Comparison of ENCODE assay signal across 9 cellular contexts in the genomic region with DNA sequence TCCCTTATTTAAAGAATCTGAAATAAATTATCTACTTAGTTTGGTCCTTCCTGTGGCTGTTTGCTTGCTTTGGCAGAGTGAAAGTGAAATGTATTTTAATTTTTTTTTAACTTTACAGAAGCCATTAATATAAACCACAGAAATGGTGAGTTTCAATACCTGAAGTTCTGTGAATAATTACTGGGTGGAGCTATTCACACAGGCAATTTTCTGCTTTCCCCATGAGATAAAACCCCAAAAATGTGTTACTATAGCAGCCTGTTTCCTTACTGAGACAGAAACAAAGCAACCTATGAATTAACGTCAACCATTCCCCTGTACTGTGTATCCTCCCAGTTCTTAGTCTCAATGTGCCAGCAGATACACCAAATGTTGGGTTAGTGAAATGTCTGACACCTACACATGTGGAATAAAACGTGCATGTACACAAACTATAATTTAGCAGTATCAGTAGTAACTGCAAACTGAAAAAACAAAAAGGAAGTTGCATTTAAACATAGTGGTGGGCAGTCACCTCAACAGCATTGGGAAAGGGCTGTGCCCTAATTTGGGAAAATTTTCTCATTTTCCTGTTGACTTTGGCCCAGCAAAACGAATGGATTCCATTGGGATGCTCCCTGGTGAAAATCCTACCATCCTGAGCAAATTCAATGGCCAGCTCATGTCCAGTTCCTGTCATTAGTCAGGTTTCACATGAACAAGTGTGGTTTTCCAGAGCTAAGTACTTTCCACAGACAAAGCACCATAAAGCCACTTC.
DNase-seq lines count a peak whose midpoint lies in the region; ATAC-seq and TF ChIP-seq lines count a peak whose summit lies in the region.
"Had no signal": no experiment of that assay in that cellular context is flagged by ENCODE, and none has a peak within 500 bp of the region (broad histone marks: within the 10 kb centered on the region; RNA-seq: fewer than 3 reads in every experiment).

No MANE protein-coding gene starts in this region.

- H3K4me1 ChIP-seq in SK-N-SH (ENCODE audit: control insufficient read depth in 1 of 2, insufficient read depth in 2 of 2, low read depth in 1 of 2, low read length in 1 of 2), result peaks cover 14 to 47% of the 10 kb centered on the region in 2 experiments; a peak in 3 of 4 replicates
- peaks cover 8 to 20% of the 10 kb centered on the region in 2 donors for H3K4me1 ChIP-seq in gastrocnemius medialis

- H3K9me2 ChIP-seq in SK-N-SH, result no peaks in the 10 kb centered on the region

- no peak for DNase-seq in SK-N-SH
- DNase-seq in gastrocnemius medialis, result no peak
- DNase-seq in central memory CD4-positive, alpha-beta T cell, result no peak
- DNase-seq in HEK293T (ENCODE audit: extremely low spot score), result no peak
- no peak for DNase-seq in globus pallidus (ENCODE audit: low spot score)
- no peak for DNase-seq in C1 segment of cervical spinal cord (lab: John Stamatoyannopoulos, UW)

- H3K27ac ChIP-seq in SK-N-SH (ENCODE audit: low read depth in 2 of 2, low read length in 1 of 2), result peak overlapping the region in 1 of 2 experiments; percentile 80; a peak in 3 of 4 replicates
- H3K27ac ChIP-seq in gastrocnemius medialis, result peak overlapping the region; percentile 14 to 59 (median 38)

- TF ChIP-seq CTCF in SK-N-SH (IDR thresholded peaks at IDR 0.05), result no peak
- no peak for TF ChIP-seq CTCF in gastrocnemius medialis (IDR thresholded peaks at IDR 0.05 in 4 of 5, conservative IDR thresholded peaks at IDR 0.05 in 1 of 5)

- H3K79me2 ChIP-seq in SK-N-SH (ENCODE audit: insufficient read depth), result no peaks in the 10 kb centered on the region

- no peak for TF ChIP-seq POLR2A in gastrocnemius medialis (IDR thresholded peaks at IDR 0.05)

- no peaks in the 10 kb centered on the region for H3F3A ChIP-seq in SK-N-SH (replicated peaks; ENCODE audit: insufficient read depth)

- no peaks in the 10 kb centered on the region for H3K27me3 ChIP-seq in SK-N-SH (ENCODE audit: insufficient read depth)
- no peaks in the 10 kb centered on the region for H3K27me3 ChIP-seq in gastrocnemius medialis

- no peak overlapping the region for H3K9ac ChIP-seq in SK-N-SH

- peak; percentile 81 for ATAC-seq in GM18909 (IDR thresholded peaks at IDR 0.05; ENCODE audit: poor library complexity, unreplicated experiment)
- peak; percentile 61 for ATAC-seq in HG02588 (IDR thresholded peaks at IDR 0.05; ENCODE audit: unreplicated experiment)
- ATAC-seq in gastrocnemius medialis, result no peak
- ATAC-seq: HCT116 had no signal

- H3K36me3 ChIP-seq in SK-N-SH (replicated peaks in 1 of 2; ENCODE audit: control insufficient read depth in 1 of 2, insufficient read depth in 2 of 2, low read length in 1 of 2), result no peaks in the 10 kb centered on the region
- no peaks in the 10 kb centered on the region for H3K36me3 ChIP-seq in gastrocnemius medialis

- POLR2A ChIA-PET in SK-N-SH (lab: Yijun Ruan, JAX), result interaction anchor here (0.9 kb wide), 1 partner anchor 180 kb away, joined by 3 read pairs; no protein-coding TSS in a partner anchor
- POLR2A ChIA-PET in HEK293T (lab: Yijun Ruan, JAX), result no interaction called here

- H3K9me3 ChIP-seq in SK-N-SH, result no peaks in the 10 kb centered on the region
- H3K9me3 ChIP-seq in gastrocnemius medialis, result no peaks in the 10 kb centered on the region

- H3K4me3 ChIP-seq in SK-N-SH (ENCODE audit: low read depth in 2 of 2, low read length in 1 of 2) (no peak overlapping the region), gastrocnemius medialis (no peak overlapping the region)

- TF ChIP-seq EP300 in SK-N-SH (IDR thresholded peaks at IDR 0.05; ENCODE audit: borderline replicate concordance in 1 of 2, low read depth in 1 of 2, low read length in 1 of 2), result no peak

- in situ Hi-C loops in gastrocnemius medialis (cut with MboI; ENCODE audit: low sequenced_read_pairs in 4 of 4), result no loop called here

- CTCF ChIA-PET in SK-N-SH (lab: Yijun Ruan, JAX), result interaction anchor here (1.0 to 11.4 kb wide), 7 partner anchors 20 to 456 kb away, joined by 3 to 138 read pairs (median 6); no protein-coding TSS in a partner anchor
- CTCF ChIA-PET in HEK293T (lab: Yijun Ruan, JAX), result interaction anchor here (2.3 kb wide), 1 partner anchor 25 kb away, joined by 8 read pairs; no protein-coding TSS in a partner anchor

- no peak for TF ChIP-seq RAD21 in SK-N-SH (IDR thresholded peaks at IDR 0.05; ENCODE audit: low read length)

- H4K20me1 ChIP-seq in SK-N-SH (ENCODE audit: insufficient read depth), result no peaks in the 10 kb centered on the region

- intact Hi-C loops in gastrocnemius medialis (cut with DNase I; ENCODE audit: low total_unique reads), result no loop called here

- WGBS in SK-N-SH (ENCODE audit: low lambda C conversion rate), result 62% methylated on average over 3 of the region's 3 CpGs

- H2AFZ ChIP-seq in SK-N-SH (ENCODE audit: low read depth), result no peak overlapping the region

- no peak overlapping the region for H3K4me2 ChIP-seq in SK-N-SH

TF ChIP-seq in SK-N-SH, 30 proteins besides CTCF, POLR2A, EP300 and RAD21:
- 0 out of 2 replicates have a peak, but pooled peaks have one; percentile 3 for TF ChIP-seq MXI1 (IDR thresholded peaks at IDR 0.05; ENCODE audit: low read depth, low read length)
- TF ChIP-seq, protein P1, sequence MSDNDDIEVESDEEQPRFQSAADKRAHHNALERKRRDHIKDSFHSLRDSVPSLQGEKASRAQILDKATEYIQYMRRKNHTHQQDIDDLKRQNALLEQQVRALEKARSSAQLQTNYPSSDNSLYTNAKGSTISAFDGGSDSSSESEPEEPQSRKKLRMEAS (IDR thresholded peaks at IDR 0.05; ENCODE audit: low read depth), result no peak
- no peak for TF ChIP-seq FOXM1 (IDR thresholded peaks at IDR 0.05; ENCODE audit: low read depth)

TF ChIP-seq in HEK293T, 16 proteins besides CTCF, POLR2A, EP300 and RAD21:
- TF ChIP-seq TARDBP (IDR thresholded peaks at IDR 0.05) (no peak), CTBP1 (IDR thresholded peaks at IDR 0.05; ENCODE audit: borderline replicate concordance) (no peak), LEF1 (IDR thresholded peaks at IDR 0.05; ENCODE audit: borderline replicate concordance) (no peak), FOXA1 (IDR thresholded peaks at IDR 0.05) (no peak), BHLHE40 (IDR thresholded peaks at IDR 0.05; ENCODE audit: borderline replicate concordance) (no peak), SUZ12 (IDR thresholded peaks at IDR 0.05) (no peak), NFRKB (IDR thresholded peaks at IDR 0.05) (no peak), FOXK2 (IDR thresholded peaks at IDR 0.05) (no peak), L3MBTL2 (conservative IDR thresholded peaks at IDR 0.05) (no peak), HDGF (IDR thresholded peaks at IDR 0.05; ENCODE audit: borderline replicate concordance) (no peak), ELF4 (IDR thresholded peaks at IDR 0.05) (no peak), SP1 (IDR thresholded peaks at IDR 0.05) (no peak), FOXM1 (IDR thresholded peaks at IDR 0.05; ENCODE audit: borderline replicate concordance) (no peak), ZNF384 (IDR thresholded peaks at IDR 0.05) (no peak), ARNT (IDR thresholded peaks at IDR 0.05) (no peak)
- TF ChIP-seq, protein P2, sequence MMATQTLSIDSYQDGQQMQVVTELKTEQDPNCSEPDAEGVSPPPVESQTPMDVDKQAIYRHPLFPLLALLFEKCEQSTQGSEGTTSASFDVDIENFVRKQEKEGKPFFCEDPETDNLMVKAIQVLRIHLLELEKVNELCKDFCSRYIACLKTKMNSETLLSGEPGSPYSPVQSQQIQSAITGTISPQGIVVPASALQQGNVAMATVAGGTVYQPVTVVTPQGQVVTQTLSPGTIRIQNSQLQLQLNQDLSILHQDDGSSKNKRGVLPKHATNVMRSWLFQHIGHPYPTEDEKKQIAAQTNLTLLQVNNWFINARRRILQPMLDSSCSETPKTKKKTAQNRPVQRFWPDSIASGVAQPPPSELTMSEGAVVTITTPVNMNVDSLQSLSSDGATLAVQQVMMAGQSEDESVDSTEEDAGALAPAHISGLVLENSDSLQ (IDR thresholded peaks at IDR 0.05), result no peak
TF ChIP-seq in HEK293T: peak in this region for 0.

Comparison
In these comparisons a context has a peak if more than half of its experiments do, and no peak if none do; other contexts are left out.
1. ATAC-seq: peak in GM18909 (single experiment) and HG02588 (single experiment); none in gastrocnemius medialis (0 of 2).